In the genomic region with DNA sequence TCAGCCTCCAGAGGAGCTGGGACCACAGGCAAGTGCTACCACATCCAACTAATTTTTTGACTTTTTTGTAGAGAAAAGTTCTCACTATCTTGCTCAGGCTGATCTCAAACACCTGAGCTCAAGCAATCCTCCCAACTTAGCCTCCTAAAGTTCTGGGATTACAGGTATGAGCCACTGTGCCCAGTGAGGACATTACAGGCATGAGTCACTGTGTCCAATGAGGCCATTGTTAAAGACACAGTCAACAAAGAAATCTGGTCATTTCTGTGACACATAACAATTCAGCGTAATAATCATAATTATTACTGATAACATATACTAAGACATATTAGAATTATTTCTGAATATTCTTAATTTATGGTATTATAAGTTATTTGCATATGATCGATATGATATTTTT, we compare ENCODE assay signal across 6 cellular contexts.
"Had no signal": no experiment of that assay in that cellular context is flagged by ENCODE, and none has a peak within 500 bp of the region (broad histone marks: within the 10 kb centered on the region; RNA-seq: fewer than 3 reads in every experiment).

No MANE protein-coding gene starts in this region.

- DNase-seq: IMR-90, KBM-7 had no signal

- H3K27ac ChIP-seq: HL-60 had no signal

- ATAC-seq: HepG2, K562 had no signal

- FAIRE-seq: HepG2, HTR-8/SVneo, K562 had no signal

- H3K4me3 ChIP-seq: K562 had no signal
